ENCODE assay signal across 13 cellular contexts in genomic region chr10:96978621-96979154, GRCh38.
DNase-seq lines count a peak whose midpoint lies in the region; ATAC-seq, FAIRE-seq and TF ChIP-seq lines count a peak whose summit lies in the region.
"Had no signal": no experiment of that assay in that cellular context is flagged by ENCODE, and none has a peak within 500 bp of the region (broad histone marks: within the 10 kb centered on the region; RNA-seq: fewer than 3 reads in every experiment).

No MANE protein-coding gene starts in this region.

- peaks cover 5% of the 10 kb centered on the region; the same call in 1 of the 2 replicates for H3K9me2 ChIP-seq in GM23338 (ENCODE audit: insufficient read depth)

- no peak overlapping the region for H3K27ac ChIP-seq in GM23338 (ENCODE audit: low read depth)
- H3K27ac ChIP-seq: SK-N-MC had no signal

- DNase-seq in GM18507 (ENCODE audit: extremely low spot score, insufficient read length, low read depth) (no peak), GM23338 (ENCODE audit: low spot score) (no peak), G401 (ENCODE audit: low spot score) (no peak), iPS-NIHi7 (ENCODE audit: extremely low spot score) (no peak), NCI-H1105 (lab: John Stamatoyannopoulos, UW) (no peak)
- DNase-seq: Kasumi-1, NCI-H446 had no signal

- H2AFZ ChIP-seq in GM23338: no peak overlapping the region

- H3K27me3 Mint-ChIP-seq in T-helper 1 cell treated with Interleukin-12 subunit alpha and Interleukin-12 subunit beta and Interleukin-4 antibody, amounts not matched to agents 30 μg/mL and 1 μg/mL, for 36 hours (ENCODE audit: low read depth): no peaks in the 10 kb centered on the region
- no peaks in the 10 kb centered on the region for H3K27me3 Mint-ChIP-seq in GM23338 (ENCODE audit: insufficient read depth, low read depth, poor library complexity)

- ATAC-seq in GM19395 (IDR thresholded peaks at IDR 0.05; ENCODE audit: unreplicated experiment): peak; percentile 81
- peak; percentile 74 for ATAC-seq in HG02884 (IDR thresholded peaks at IDR 0.05; ENCODE audit: unreplicated experiment)
- ATAC-seq in GM23338: no peak

- H3K27ac Mint-ChIP-seq in T-helper 1 cell treated with Interleukin-12 subunit alpha and Interleukin-12 subunit beta and Interleukin-4 antibody, amounts not matched to agents 30 μg/mL and 1 μg/mL, for 36 hours: peak overlapping the region; percentile 88
- H3K27ac Mint-ChIP-seq in GM23338: no peak overlapping the region

- H3K36me3 Mint-ChIP-seq in T-helper 1 cell treated with Interleukin-12 subunit alpha and Interleukin-12 subunit beta and Interleukin-4 antibody, amounts not matched to agents 30 μg/mL and 1 μg/mL, for 36 hours (ENCODE audit: low read depth): peaks cover 17% of the 10 kb centered on the region
- peaks cover 21% of the 10 kb centered on the region for H3K36me3 Mint-ChIP-seq in GM23338 (ENCODE audit: low read depth)

- no peaks in the 10 kb centered on the region for H3K4me1 ChIP-seq in GM23338 (ENCODE audit: insufficient read depth)

- H3K79me2 ChIP-seq in GM23338 (replicated peaks; ENCODE audit: insufficient read depth): no peaks in the 10 kb centered on the region

- 0 out of 2 replicates have a peak, but pooled peaks cover 4% of the 10 kb centered on the region for H3K36me3 ChIP-seq in GM23338 (ENCODE audit: insufficient read depth)

- TF ChIP-seq CTCF in GM23338 (conservative IDR thresholded peaks at IDR 0.05; ENCODE audit: low read depth in 2 of 2): no peak

- H3K4me3 Mint-ChIP-seq in T-helper 1 cell treated with Interleukin-12 subunit alpha and Interleukin-12 subunit beta and Interleukin-4 antibody, amounts not matched to agents 30 μg/mL and 1 μg/mL, for 36 hours: peak overlapping the region; percentile 47
- no peak overlapping the region for H3K4me3 Mint-ChIP-seq in GM23338

- H4K20me1 ChIP-seq in GM23338 (replicated peaks; ENCODE audit: insufficient read depth): no peaks in the 10 kb centered on the region

- H3F3A ChIP-seq in GM23338 (replicated peaks; ENCODE audit: low read depth): no peaks in the 10 kb centered on the region; the same call in 1 of the 2 replicates

- no peak overlapping the region for H3K4me2 ChIP-seq in GM23338

- H3K27me3 ChIP-seq in GM23338 (ENCODE audit: insufficient read depth): no peaks in the 10 kb centered on the region

- H3K4me1 Mint-ChIP-seq in T-helper 1 cell treated with Interleukin-12 subunit alpha and Interleukin-12 subunit beta and Interleukin-4 antibody, amounts not matched to agents 30 μg/mL and 1 μg/mL, for 36 hours (ENCODE audit: low read depth): peaks cover 15% of the 10 kb centered on the region
- peaks cover 9% of the 10 kb centered on the region for H3K4me1 Mint-ChIP-seq in GM23338

- in situ Hi-C loops in G401 (cut with HindIII; ENCODE audit: low sequenced_read_pairs): no loop called here

- H3K9me3 Mint-ChIP-seq in T-helper 1 cell treated with Interleukin-12 subunit alpha and Interleukin-12 subunit beta and Interleukin-4 antibody, amounts not matched to agents 30 μg/mL and 1 μg/mL, for 36 hours: no peaks in the 10 kb centered on the region
- no peaks in the 10 kb centered on the region for H3K9me3 Mint-ChIP-seq in GM23338

- peak; percentile 84 for FAIRE-seq in GM18507 (lab: Jason Lieb, UNC)
- FAIRE-seq: bronchial epithelial cell, H1 had no signal

- no peak overlapping the region for H3K4me3 ChIP-seq in GM23338
- H3K4me3 ChIP-seq: SK-N-MC had no signal

TF ChIP-seq in GM23338, 12 proteins besides CTCF, POLR2A, EP300 and RAD21 (continues in another document):
- TF ChIP-seq POLR2AphosphoS5 (IDR thresholded peaks at IDR 0.05; ENCODE audit: low read depth) (no peak), ZNF331 (CRISPR knock-in tag; IDR thresholded peaks at IDR 0.05; ENCODE audit: low read depth) (no peak), CREB1 (CRISPR knock-in tag; IDR thresholded peaks at IDR 0.05; ENCODE audit: low read depth) (no peak), NANOG (IDR thresholded peaks at IDR 0.05; ENCODE audit: borderline replicate concordance) (no peak), ZNF462 (CRISPR knock-in tag; IDR thresholded peaks at IDR 0.05) (no peak), ZNF114 (CRISPR knock-in tag; IDR thresholded peaks at IDR 0.05) (no peak), EZH2phosphoT487 (IDR thresholded peaks at IDR 0.05; ENCODE audit: unreplicated experiment) (no peak), ETS1 (IDR thresholded peaks at IDR 0.05) (no peak)
